Comparison of ENCODE assay signal across 2 cellular contexts in the genomic region with DNA sequence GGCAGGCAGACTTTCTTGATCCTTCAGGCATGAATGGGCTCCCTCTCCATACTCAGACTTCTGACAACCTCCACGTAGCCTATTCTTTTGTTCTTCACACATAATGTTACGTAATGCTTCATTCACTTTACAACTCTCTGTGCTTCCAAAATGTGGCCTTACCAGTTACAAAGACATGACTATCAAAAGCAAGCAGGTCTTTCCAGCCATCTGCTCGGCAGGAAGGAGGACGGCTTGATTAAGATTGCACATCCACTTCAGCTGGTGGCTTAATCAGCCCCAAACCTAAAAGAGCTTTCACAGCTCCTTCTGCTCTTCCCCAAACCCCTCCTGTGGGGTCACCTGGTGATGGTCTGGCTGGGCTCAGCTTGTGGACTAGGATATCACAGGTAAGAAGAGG.
TF ChIP-seq lines count a peak whose summit lies in the region.

No MANE protein-coding gene starts in this region.

TF ChIP-seq in HepG2, 621 proteins besides CTCF, POLR2A, EP300 and RAD21:
- peak; percentile 42; the same call in 1 of the 2 replicates for TF ChIP-seq CEBPB (IDR thresholded peaks at IDR 0.05; ENCODE audit: borderline replicate concordance, low read depth, low read length)
- TF ChIP-seq TCF12 (IDR thresholded peaks at IDR 0.05): no peak
- TF ChIP-seq TCF12 (CRISPR knock-in tag; IDR thresholded peaks at IDR 0.05): no peak

TF ChIP-seq in endothelial cell of umbilical vein, 7 proteins besides CTCF, POLR2A, EP300 and RAD21:
- TF ChIP-seq MYC (IDR thresholded peaks at IDR 0.05; ENCODE audit: low read depth, low read length) (no peak), FOS (IDR thresholded peaks at IDR 0.05; ENCODE audit: borderline replicate concordance, insufficient read depth, low read length) (no peak), POLR2AphosphoS5 (IDR thresholded peaks at IDR 0.05; ENCODE audit: insufficient read depth, low read depth, low read length) (no peak), EZH2 (IDR thresholded peaks at IDR 0.05; ENCODE audit: borderline replicate concordance, low read depth, low read length, severe bottlenecking) (no peak), JUN (IDR thresholded peaks at IDR 0.05; ENCODE audit: borderline replicate concordance, insufficient read depth, insufficient read length, low read depth) (no peak), GATA2 (IDR thresholded peaks at IDR 0.05; ENCODE audit: insufficient read depth, insufficient read length, low read depth, low read length) (no peak)
- TF ChIP-seq, protein P1, sequence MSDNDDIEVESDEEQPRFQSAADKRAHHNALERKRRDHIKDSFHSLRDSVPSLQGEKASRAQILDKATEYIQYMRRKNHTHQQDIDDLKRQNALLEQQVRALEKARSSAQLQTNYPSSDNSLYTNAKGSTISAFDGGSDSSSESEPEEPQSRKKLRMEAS (IDR thresholded peaks at IDR 0.05; ENCODE audit: insufficient read depth, insufficient read length): no peak
